In genomic region chr15:98838387-98839259, GRCh38 we compare ENCODE assay signal across 1 cellular context.
TF ChIP-seq lines count a peak whose summit lies in the region.

No MANE protein-coding gene starts in this region.

TF ChIP-seq in GM23338, 12 proteins besides CTCF, POLR2A, EP300 and RAD21 (continued from another document):
- TF ChIP-seq ZNF462 (CRISPR knock-in tag; IDR thresholded peaks at IDR 0.05) (no peak), REST (IDR thresholded peaks at IDR 0.05; ENCODE audit: unreplicated experiment) (no peak), ZNF114 (CRISPR knock-in tag; IDR thresholded peaks at IDR 0.05) (no peak), EZH2phosphoT487 (IDR thresholded peaks at IDR 0.05; ENCODE audit: unreplicated experiment) (no peak), JUNB (IDR thresholded peaks at IDR 0.05; ENCODE audit: unreplicated experiment) (no peak)
